ENCODE assay signal across 1 cellular context in the genomic region with DNA sequence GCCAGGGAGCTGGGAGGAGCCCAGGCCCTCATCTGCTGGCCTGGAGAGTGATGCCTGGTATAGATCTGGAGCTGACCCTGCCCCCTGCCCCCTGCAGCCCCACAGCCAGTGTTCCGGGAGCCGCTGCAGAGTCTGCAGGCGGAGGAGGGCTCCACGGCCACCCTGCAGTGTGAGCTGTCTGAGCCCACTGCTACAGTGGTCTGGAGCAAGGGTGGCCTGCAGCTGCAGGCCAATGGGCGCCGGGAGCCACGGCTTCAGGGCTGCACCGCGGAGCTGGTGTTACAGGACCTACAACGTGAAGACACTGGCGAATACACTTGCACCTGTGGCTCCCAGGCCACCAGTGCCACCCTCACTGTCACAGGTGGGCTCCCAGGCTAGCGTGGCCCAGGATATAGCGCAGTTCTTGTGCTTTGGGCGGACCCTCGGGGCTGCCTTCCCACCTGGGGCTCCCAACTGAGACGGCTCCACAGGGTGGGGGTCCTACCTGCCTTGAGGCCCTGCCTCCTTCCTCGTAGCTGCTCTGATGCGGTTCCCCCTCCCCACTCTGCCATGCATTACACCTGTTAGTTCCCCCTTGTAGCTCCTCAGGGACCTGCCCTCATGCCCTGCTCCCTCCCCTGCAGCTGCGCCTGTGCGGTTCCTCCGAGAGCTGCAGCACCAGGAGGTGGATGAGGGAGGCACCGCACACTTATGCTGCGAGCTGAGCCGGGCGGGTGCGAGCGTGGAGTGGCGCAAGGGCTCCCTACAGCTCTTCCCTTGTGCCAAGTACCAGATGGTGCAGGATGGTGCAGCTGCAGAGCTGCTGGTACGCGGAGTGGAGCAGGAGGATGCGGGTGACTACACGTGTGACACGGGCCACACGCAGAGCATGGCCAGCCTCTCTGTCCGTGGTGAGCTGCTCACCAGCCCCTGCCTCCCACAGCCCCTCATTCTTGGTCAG.
TF ChIP-seq lines count a peak whose summit lies in the region.

No MANE protein-coding gene starts in this region.

TF ChIP-seq in SK-N-SH, 30 proteins besides CTCF, POLR2A, EP300 and RAD21 (continued from another document):
- no peak for TF ChIP-seq RFX5 (IDR thresholded peaks at IDR 0.05; ENCODE audit: low read length)
- no peak for TF ChIP-seq YY1 (IDR thresholded peaks at IDR 0.05; ENCODE audit: low read depth)
- TF ChIP-seq POLR2AphosphoS5 (IDR thresholded peaks at IDR 0.05; ENCODE audit: low read depth, low read length): no peak
- TF ChIP-seq SIN3A (IDR thresholded peaks at IDR 0.05; ENCODE audit: borderline replicate concordance, low read depth, low read length): no peak
- TF ChIP-seq, protein P1, sequence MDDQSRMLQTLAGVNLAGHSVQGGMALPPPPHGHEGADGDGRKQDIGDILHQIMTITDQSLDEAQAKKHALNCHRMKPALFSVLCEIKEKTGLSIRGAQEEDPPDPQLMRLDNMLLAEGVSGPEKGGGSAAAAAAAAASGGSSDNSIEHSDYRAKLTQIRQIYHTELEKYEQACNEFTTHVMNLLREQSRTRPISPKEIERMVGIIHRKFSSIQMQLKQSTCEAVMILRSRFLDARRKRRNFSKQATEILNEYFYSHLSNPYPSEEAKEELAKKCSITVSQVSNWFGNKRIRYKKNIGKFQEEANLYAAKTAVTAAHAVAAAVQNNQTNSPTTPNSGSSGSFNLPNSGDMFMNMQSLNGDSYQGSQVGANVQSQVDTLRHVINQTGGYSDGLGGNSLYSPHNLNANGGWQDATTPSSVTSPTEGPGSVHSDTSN (IDR thresholded peaks at IDR 0.05): no peak
- no peak for TF ChIP-seq JUND (IDR thresholded peaks at IDR 0.05)
- TF ChIP-seq NRF1 (IDR thresholded peaks at IDR 0.05; ENCODE audit: low read depth, low read length): no peak
- no peak for TF ChIP-seq NFIC (IDR thresholded peaks at IDR 0.05; ENCODE audit: borderline replicate concordance)
- no peak for TF ChIP-seq TCF12 (IDR thresholded peaks at IDR 0.05)
- no peak for TF ChIP-seq GATA2 (CRISPR knock-in tag; IDR thresholded peaks at IDR 0.05)
- TF ChIP-seq, protein P2, sequence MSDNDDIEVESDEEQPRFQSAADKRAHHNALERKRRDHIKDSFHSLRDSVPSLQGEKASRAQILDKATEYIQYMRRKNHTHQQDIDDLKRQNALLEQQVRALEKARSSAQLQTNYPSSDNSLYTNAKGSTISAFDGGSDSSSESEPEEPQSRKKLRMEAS (IDR thresholded peaks at IDR 0.05; ENCODE audit: low read depth): no peak
- TF ChIP-seq TEAD4 (IDR thresholded peaks at IDR 0.05; ENCODE audit: borderline replicate concordance, insufficient read depth): no peak
- TF ChIP-seq, protein P3, sequence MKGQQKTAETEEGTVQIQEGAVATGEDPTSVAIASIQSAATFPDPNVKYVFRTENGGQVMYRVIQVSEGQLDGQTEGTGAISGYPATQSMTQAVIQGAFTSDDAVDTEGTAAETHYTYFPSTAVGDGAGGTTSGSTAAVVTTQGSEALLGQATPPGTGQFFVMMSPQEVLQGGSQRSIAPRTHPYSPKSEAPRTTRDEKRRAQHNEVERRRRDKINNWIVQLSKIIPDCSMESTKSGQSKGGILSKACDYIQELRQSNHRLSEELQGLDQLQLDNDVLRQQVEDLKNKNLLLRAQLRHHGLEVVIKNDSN (IDR thresholded peaks at IDR 0.05; ENCODE audit: borderline replicate concordance, low read depth): no peak
